In the genomic region with DNA sequence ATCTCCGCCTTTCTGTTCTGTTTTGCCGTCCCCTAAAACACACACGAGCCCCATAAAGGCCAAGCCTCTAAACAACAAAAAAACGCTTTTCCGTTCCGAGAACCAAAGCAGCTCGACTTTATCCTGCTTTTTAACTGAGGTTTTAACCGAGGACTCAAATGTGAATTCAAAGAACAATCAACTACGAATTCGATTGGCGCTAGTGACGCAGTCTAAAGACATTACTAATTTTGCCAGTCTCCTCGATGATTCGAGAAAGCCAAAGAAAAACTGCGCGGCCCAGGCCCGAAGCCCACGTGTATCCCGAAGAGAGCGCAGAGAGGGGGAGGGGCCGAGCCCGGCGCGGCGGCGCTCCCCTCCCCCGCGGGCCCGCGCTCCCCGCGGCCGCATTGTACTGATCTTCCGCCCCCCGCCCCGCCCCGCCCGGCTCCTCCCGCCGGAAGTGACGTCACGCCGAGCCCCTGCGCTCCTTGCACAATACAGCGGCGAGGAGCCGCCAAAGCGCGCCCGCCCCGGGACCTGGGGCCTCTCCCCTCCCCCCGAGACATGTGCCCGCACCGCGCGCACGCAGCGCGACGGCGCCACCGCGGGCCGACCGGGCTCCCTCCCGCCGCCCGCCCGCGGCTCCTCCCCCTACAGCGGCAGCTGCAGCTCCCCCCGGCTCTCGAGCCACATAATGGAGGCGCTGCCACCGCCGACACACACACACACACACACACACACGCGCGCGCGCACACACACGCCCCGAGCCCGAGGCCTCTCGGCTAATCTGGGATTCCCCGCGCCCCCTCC, we compare ENCODE assay signal across 8 cellular contexts. TPM values are rescaled to one million over a fixed set of nuclear protein-coding genes. Genes with fewer than 3 reads are reported as not detected.
DNase-seq lines count a peak whose midpoint lies in the region; ATAC-seq and TF ChIP-seq lines count a peak whose summit lies in the region.

No MANE protein-coding gene starts in this region.

- DNase-seq in CD8-positive, alpha-beta T cell = peak; percentile 94 to 98 (median 96)
- DNase-seq in HS-27A (ENCODE audit: low read depth) (peak; percentile 63), NK-92 (lab: John Stamatoyannopoulos, UW; ENCODE audit: unreplicated experiment) (peak; percentile 65), mesenteric fat pad (ENCODE audit: low spot score) (peak; percentile 99)
- DNase-seq in activated CD8-positive, alpha-beta memory T cell treated with anti-CD3 and anti-CD28 coated beads, Interleukin-2, amount 10 ng/mL, durations not matched to agents 7 days and 5 days = peak; percentile 96
- DNase-seq in effector memory CD8-positive, alpha-beta T cell = peak; percentile 88 to 91 (median 89)
- peak; percentile 98 for DNase-seq in stimulated activated CD8-positive, alpha-beta memory T cell treated with anti-CD3 and anti-CD28 coated beads, Interleukin-12 subunit alpha, Interleukin-12 subunit beta, amount 100 ng/mL, for 4 hours (ENCODE audit: low read depth)

- peak overlapping the region; percentile 88 for H3K4me3 ChIP-seq in CD8-positive, alpha-beta T cell (ENCODE audit: low read depth, low read length)

- peak overlapping the region; percentile 98 for H3K27ac Mint-ChIP-seq in CD8-positive, alpha-beta T cell
- peak overlapping the region; percentile 99 for H3K27ac Mint-ChIP-seq in activated CD8-positive, alpha-beta memory T cell treated with anti-CD3 and anti-CD28 coated beads, Interleukin-2, amount 10 ng/mL, durations not matched to agents 7 days and 5 days
- H3K27ac Mint-ChIP-seq in effector memory CD8-positive, alpha-beta T cell = peak overlapping the region; percentile 98 to 100

- TF ChIP-seq CTCF in CD8-positive, alpha-beta T cell (IDR thresholded peaks at IDR 0.05) = no peak

- H3K27ac ChIP-seq in CD8-positive, alpha-beta T cell (ENCODE audit: low read depth, low read length) = peak overlapping the region; percentile 94

- peaks cover 59% of the 10 kb centered on the region for H3K4me1 Mint-ChIP-seq in CD8-positive, alpha-beta T cell (ENCODE audit: low read depth)
- peaks cover 55% of the 10 kb centered on the region for H3K4me1 Mint-ChIP-seq in activated CD8-positive, alpha-beta memory T cell treated with anti-CD3 and anti-CD28 coated beads, Interleukin-2, amount 10 ng/mL, durations not matched to agents 7 days and 5 days
- peaks cover 31 to 46% of the 10 kb centered on the region in 2 donors for H3K4me1 Mint-ChIP-seq in effector memory CD8-positive, alpha-beta T cell (ENCODE audit: low read depth in 2 of 2)

- H3K9me3 Mint-ChIP-seq in CD8-positive, alpha-beta T cell = no peaks in the 10 kb centered on the region
- H3K9me3 Mint-ChIP-seq in activated CD8-positive, alpha-beta memory T cell treated with anti-CD3 and anti-CD28 coated beads, Interleukin-2, amount 10 ng/mL, durations not matched to agents 7 days and 5 days (ENCODE audit: low read depth) = no peaks in the 10 kb centered on the region
- no peaks in the 10 kb centered on the region for H3K9me3 Mint-ChIP-seq in effector memory CD8-positive, alpha-beta T cell

- no peaks in the 10 kb centered on the region for H3K27me3 Mint-ChIP-seq in CD8-positive, alpha-beta T cell (ENCODE audit: low read depth)
- no peaks in the 10 kb centered on the region for H3K27me3 Mint-ChIP-seq in activated CD8-positive, alpha-beta memory T cell treated with anti-CD3 and anti-CD28 coated beads, Interleukin-2, amount 10 ng/mL, durations not matched to agents 7 days and 5 days
- H3K27me3 Mint-ChIP-seq in effector memory CD8-positive, alpha-beta T cell = no peaks in the 10 kb centered on the region

- no peaks in the 10 kb centered on the region for H3K9me3 ChIP-seq in CD8-positive, alpha-beta T cell (ENCODE audit: low read length)

- H3K36me3 Mint-ChIP-seq in CD8-positive, alpha-beta T cell = peaks cover 55% of the 10 kb centered on the region
- peaks cover 50% of the 10 kb centered on the region for H3K36me3 Mint-ChIP-seq in activated CD8-positive, alpha-beta memory T cell treated with anti-CD3 and anti-CD28 coated beads, Interleukin-2, amount 10 ng/mL, durations not matched to agents 7 days and 5 days
- H3K36me3 Mint-ChIP-seq in effector memory CD8-positive, alpha-beta T cell (ENCODE audit: insufficient read depth) = peaks cover 77% of the 10 kb centered on the region

- H3K4me3 Mint-ChIP-seq in CD8-positive, alpha-beta T cell = peak overlapping the region; percentile 94
- H3K4me3 Mint-ChIP-seq in activated CD8-positive, alpha-beta memory T cell treated with anti-CD3 and anti-CD28 coated beads, Interleukin-2, amount 10 ng/mL, durations not matched to agents 7 days and 5 days = peak overlapping the region; percentile 97
- H3K4me3 Mint-ChIP-seq in effector memory CD8-positive, alpha-beta T cell = peak overlapping the region; percentile 90 to 97

- H3K4me1 ChIP-seq in CD8-positive, alpha-beta T cell (ENCODE audit: insufficient read depth, low read length) = peaks cover 50% of the 10 kb centered on the region

- CTCF ChIA-PET in CD8-positive, alpha-beta T cell (lab: Charles Lee) = interaction anchor here (1.1 to 6.4 kb wide), 8 partner anchors 11 to 108 kb away, joined by 3 to 50 read pairs (median 6); partner anchors contain the start of gene COX20
- CTCF ChIA-PET in activated CD8-positive, alpha-beta memory T cell treated with anti-CD3 and anti-CD28 coated beads, Interleukin-2, amount 10 ng/mL, durations not matched to agents 7 days and 5 days (lab: Charles Lee) = interaction anchor here (1.0 to 4.4 kb wide), 9 partner anchors 8 to 112 kb away, joined by 3 to 49 read pairs (median 8); partner anchors contain the start of gene COX20

- ATAC-seq in CD8-positive, alpha-beta T cell = peak; percentile 54
- peak; percentile 69 for ATAC-seq in GM19467 (IDR thresholded peaks at IDR 0.05; ENCODE audit: unreplicated experiment)
- peak; percentile 62 for ATAC-seq in activated CD8-positive, alpha-beta memory T cell treated with anti-CD3 and anti-CD28 coated beads, Interleukin-2, amount 10 ng/mL, durations not matched to agents 7 days and 5 days
- peak; percentile 58 for ATAC-seq in effector memory CD8-positive, alpha-beta T cell (replicated peaks)

- peaks cover 28% of the 10 kb centered on the region for H3K36me3 ChIP-seq in CD8-positive, alpha-beta T cell (ENCODE audit: insufficient read depth, low read length)

- POLR2A ChIA-PET in CD8-positive, alpha-beta T cell (lab: Charles Lee) = interaction anchor here (0.6 to 23.6 kb wide), 11 partner anchors 8 to 412 kb away, joined by 3 to 762 read pairs (median 5); partner anchors contain the start of genes ADSS2 and COX20

- no peaks in the 10 kb centered on the region for H3K27me3 ChIP-seq in CD8-positive, alpha-beta T cell (ENCODE audit: insufficient read depth, low read length)

- intact Hi-C loops in CD8-positive, alpha-beta T cell (cut with DNase I, micrococcal nuclease) = loop anchor here in 1 of 2 experiments (1.0 to 5.0 kb wide), 3 partner anchors 10 to 1606 kb away; partner anchors contain the start of genes CEP170 and SDCCAG8

RNA-seq across cellular contexts. Expression of gene HNRNPU, which starts 1.4 kb away (rescaled TPM):
- total RNA-seq in CD8-positive, alpha-beta T cell = 100 to 1,000 TPM; 411 to 415 TPM
- 100 to 1,000 TPM; 410 to 503 TPM for total RNA-seq in activated CD8-positive, alpha-beta memory T cell treated with anti-CD3 and anti-CD28 coated beads, Interleukin-2, amount 10 ng/mL, durations not matched to agents 7 days and 5 days
- total RNA-seq in mesenteric fat pad = 284 TPM

RNA-seq across cellular contexts. Expression of gene COX20, which starts 27.4 kb away (rescaled TPM):
- 10 to 100 TPM; 17.4 to 17.7 TPM for total RNA-seq in CD8-positive, alpha-beta T cell
- 10 to 100 TPM; 21.6 to 26.3 TPM for total RNA-seq in activated CD8-positive, alpha-beta memory T cell treated with anti-CD3 and anti-CD28 coated beads, Interleukin-2, amount 10 ng/mL, durations not matched to agents 7 days and 5 days
- 20.8 TPM for total RNA-seq in mesenteric fat pad

Comparison
In these comparisons a context has a peak if more than half of its experiments do, and no peak if none do; other contexts are left out.
1. Peak in every context shown above with its lines: DNase-seq, ATAC-seq, H3K4me3 ChIP-seq and H3K27ac ChIP-seq.